12 cellular contexts compared by ENCODE assay signal in genomic region chr1:52751589-52752306, GRCh38. TPM values are rescaled to one million over a fixed set of nuclear protein-coding genes. Genes with fewer than 3 reads are reported as not detected.
DNase-seq lines count a peak whose midpoint lies in the region; TF ChIP-seq lines count a peak whose summit lies in the region.
"Had no signal": no experiment of that assay in that cellular context is flagged by ENCODE, and none has a peak within 500 bp of the region (broad histone marks: within the 10 kb centered on the region; RNA-seq: fewer than 3 reads in every experiment).

No MANE protein-coding gene starts in this region.

- peak; percentile 22 for DNase-seq in Calu3
- DNase-seq in NCI-H1105 treated with DMSO at 0.1 percent for 48 hours (lab: John Stamatoyannopoulos, UW): peak; percentile 51
- peak; percentile 69 for DNase-seq in choroid plexus epithelial cell (ENCODE audit: low read depth)
- peak; percentile 38 for DNase-seq in mucosa of gallbladder (ENCODE audit: low spot score)
- no peak for DNase-seq in SW 1271 (lab: John Stamatoyannopoulos, UW)
- DNase-seq in NCI-H345 treated with DMSO at 0.1 percent for 48 hours (lab: John Stamatoyannopoulos, UW; ENCODE audit: unreplicated experiment): no peak
- no peak for DNase-seq in DMS53 (lab: John Stamatoyannopoulos, UW)
- DNase-seq in NCI-H69 (lab: John Stamatoyannopoulos, UW): no peak
- DNase-seq: activated CD8-positive, alpha-beta memory T cell treated with anti-CD3 and anti-CD28 coated beads, Interleukin-2, amount 10 ng/mL, durations not matched to agents 7 days and 5 days; NCI-H1092 had no signal

- TF ChIP-seq CTCF in Calu3 (IDR thresholded peaks at IDR 0.05; ENCODE audit: unreplicated experiment) (no peak), choroid plexus epithelial cell (conservative IDR thresholded peaks at IDR 0.05; ENCODE audit: low read depth, low read length) (no peak)

- H3K4me3 ChIP-seq in choroid plexus epithelial cell (ENCODE audit: low read depth, low read length): no peak overlapping the region
- H3K4me3 ChIP-seq: BLaER1 treated with 17β-estradiol and CSF1 and Interleukin-3, amounts not matched to agents 10 nM and 100 nM had no signal

- CTCF ChIA-PET in Calu3 (lab: Charles Lee): interaction anchor here (0.5 to 0.6 kb wide), 2 partner anchors 21 to 80 kb away, joined by 3 to 4 read pairs; no protein-coding TSS in a partner anchor

- H3K9me3 Mint-ChIP-seq in Calu3 (ENCODE audit: low read depth, unreplicated experiment): no peaks in the 10 kb centered on the region
- H3K9me3 Mint-ChIP-seq: natural killer cell treated with Interleukin-12 subunit alpha and Interleukin-12 subunit beta and Interleukin-15 and Interleukin-18, amount 100 ng/mL, for 72 hours had no signal

- H3K4me1 Mint-ChIP-seq in Calu3 (ENCODE audit: low read depth, unreplicated experiment): peaks cover 25% of the 10 kb centered on the region
- H3K4me1 Mint-ChIP-seq: activated CD8-positive, alpha-beta memory T cell treated with anti-CD3 and anti-CD28 coated beads, Interleukin-2, amount 10 ng/mL, durations not matched to agents 7 days and 5 days had no signal

- peak overlapping the region; percentile 39 for H3K4me3 Mint-ChIP-seq in Calu3 (ENCODE audit: low read depth, unreplicated experiment)
- H3K4me3 Mint-ChIP-seq: activated CD8-positive, alpha-beta memory T cell treated with anti-CD3 and anti-CD28 coated beads, Interleukin-2, amount 10 ng/mL, durations not matched to agents 7 days and 5 days; natural killer cell treated with Interleukin-12 subunit alpha and Interleukin-12 subunit beta and Interleukin-15 and Interleukin-18, amount 100 ng/mL, for 72 hours had no signal

- H3K27me3 Mint-ChIP-seq in Calu3 (ENCODE audit: unreplicated experiment): no peaks in the 10 kb centered on the region
- H3K27me3 Mint-ChIP-seq: activated CD8-positive, alpha-beta memory T cell treated with anti-CD3 and anti-CD28 coated beads, Interleukin-2, amount 10 ng/mL, durations not matched to agents 7 days and 5 days; natural killer cell treated with Interleukin-12 subunit alpha and Interleukin-12 subunit beta and Interleukin-15 and Interleukin-18, amount 100 ng/mL, for 72 hours had no signal

- intact Hi-C loops in Calu3 (cut with micrococcal nuclease; ENCODE audit: unreplicated experiment): no loop called here

- H3K36me3 Mint-ChIP-seq in Calu3 (ENCODE audit: insufficient read depth, unreplicated experiment): no peaks in the 10 kb centered on the region
- H3K36me3 Mint-ChIP-seq: natural killer cell treated with Interleukin-12 subunit alpha and Interleukin-12 subunit beta and Interleukin-15 and Interleukin-18, amount 100 ng/mL, for 72 hours had no signal

- peak overlapping the region; percentile 51 for H3K27ac Mint-ChIP-seq in Calu3 (ENCODE audit: unreplicated experiment)
- H3K27ac Mint-ChIP-seq: activated CD8-positive, alpha-beta memory T cell treated with anti-CD3 and anti-CD28 coated beads, Interleukin-2, amount 10 ng/mL, durations not matched to agents 7 days and 5 days; natural killer cell treated with Interleukin-12 subunit alpha and Interleukin-12 subunit beta and Interleukin-15 and Interleukin-18, amount 100 ng/mL, for 72 hours had no signal

- BruUV-seq in Calu3 (replicated peaks; lab: Mats Ljungman, UMichigan): no TSS peak

RNA-seq across cellular contexts. Expression of gene ZYG11B, which starts 25.5 kb away (rescaled TPM):
- 14.2 and 14.8 TPM in 2 replicates for total RNA-seq in Calu3 (2022)
- total RNA-seq in mucosa of gallbladder: 38.7 TPM

RNA-seq across cellular contexts. Expression of gene COA7, which starts 53.6 kb away (rescaled TPM):
- total RNA-seq in Calu3 (2022) (42.4 and 43.0 TPM in 2 replicates), mucosa of gallbladder (13.7 TPM)

Comparison
In these comparisons a context has a peak if more than half of its experiments do, and no peak if none do; other contexts are left out.
1. DNase-seq: peak in Calu3 (single experiment), NCI-H1105 treated with DMSO at 0.1 percent for 48 hours (single experiment), choroid plexus epithelial cell (single experiment) and mucosa of gallbladder (single experiment); none in SW 1271 (0 of 2), NCI-H345 treated with DMSO at 0.1 percent for 48 hours (single experiment), DMS53 (single experiment) and NCI-H69 (single experiment).